ENCODE assay signal across 1 cellular context in genomic region chr20:50744143-50744792, GRCh38.
TF ChIP-seq lines count a peak whose summit lies in the region.

No MANE protein-coding gene starts in this region.

TF ChIP-seq in HEK293, 187 proteins besides CTCF, POLR2A, EP300 and RAD21 (continued from another document and continues in another):
- TF ChIP-seq ZNF148 (tag by site-specific recombination; IDR thresholded peaks at IDR 0.05; ENCODE audit: borderline replicate concordance) (no peak), PRDM4 (tag by site-specific recombination; IDR thresholded peaks at IDR 0.05) (no peak), AEBP2 (tag by site-specific recombination; IDR thresholded peaks at IDR 0.05; ENCODE audit: borderline replicate concordance) (no peak), ZNF169 (tag by site-specific recombination; IDR thresholded peaks at IDR 0.05) (no peak), REPIN1 (tag by site-specific recombination; IDR thresholded peaks at IDR 0.05; ENCODE audit: low read depth) (no peak), SCRT1 (tag by site-specific recombination; IDR thresholded peaks at IDR 0.05; ENCODE audit: borderline replicate concordance) (no peak), ZNF423 (tag by site-specific recombination; IDR thresholded peaks at IDR 0.05) (no peak), ZFP41 (tag by site-specific recombination; IDR thresholded peaks at IDR 0.05; ENCODE audit: borderline replicate concordance) (no peak), PRDM1 (tag by site-specific recombination; IDR thresholded peaks at IDR 0.05) (peak; percentile 83), ZNF623 (tag by site-specific recombination; IDR thresholded peaks at IDR 0.05) (no peak), KLF10 (tag by site-specific recombination; IDR thresholded peaks at IDR 0.05) (no peak), ZFP69B (tag by site-specific recombination; IDR thresholded peaks at IDR 0.05) (no peak), YY1 (tag by site-specific recombination; IDR thresholded peaks at IDR 0.05) (no peak), ZNF23 (tag by site-specific recombination; IDR thresholded peaks at IDR 0.05; ENCODE audit: borderline replicate concordance) (no peak), ZNF302 (tag by site-specific recombination; IDR thresholded peaks at IDR 0.05; ENCODE audit: low read depth) (no peak), ZSCAN30 (tag by site-specific recombination; IDR thresholded peaks at IDR 0.05) (0 out of 2 replicates have a peak, but pooled peaks have one; percentile 27), ZNF175 (tag by site-specific recombination; IDR thresholded peaks at IDR 0.05) (no peak), PRDM2 (tag by site-specific recombination; IDR thresholded peaks at IDR 0.05; ENCODE audit: borderline replicate concordance) (no peak), ZNF600 (tag by site-specific recombination; IDR thresholded peaks at IDR 0.05) (peak; percentile 62), FEZF1 (tag by site-specific recombination; IDR thresholded peaks at IDR 0.05) (no peak), ZFP3 (tag by site-specific recombination; IDR thresholded peaks at IDR 0.05; ENCODE audit: low read depth) (no peak), ZNF146 (tag by site-specific recombination; IDR thresholded peaks at IDR 0.05) (no peak), KLF16 (tag by site-specific recombination; IDR thresholded peaks at IDR 0.05) (0 out of 2 replicates have a peak, but pooled peaks have one; percentile 21), ZNF510 (tag by site-specific recombination; IDR thresholded peaks at IDR 0.05; ENCODE audit: insufficient replicate concordance) (no peak), ZNF776 (tag by site-specific recombination; IDR thresholded peaks at IDR 0.05; ENCODE audit: borderline replicate concordance) (no peak), IKZF3 (tag by site-specific recombination; IDR thresholded peaks at IDR 0.05) (no peak; the same call in 1 of the 2 replicates), ZNF621 (tag by site-specific recombination; IDR thresholded peaks at IDR 0.05) (no peak), ZNF335 (tag by site-specific recombination; conservative IDR thresholded peaks at IDR 0.05) (no peak), ZNF707 (tag by site-specific recombination; IDR thresholded peaks at IDR 0.05) (no peak), ZNF514 (tag by site-specific recombination; IDR thresholded peaks at IDR 0.05) (no peak), ZNF248 (tag by site-specific recombination; IDR thresholded peaks at IDR 0.05) (no peak), ZBTB21 (tag by site-specific recombination; IDR thresholded peaks at IDR 0.05) (no peak), ZNF350 (tag by site-specific recombination; IDR thresholded peaks at IDR 0.05) (no peak), TRIM28 (IDR thresholded peaks at IDR 0.05; ENCODE audit: borderline replicate concordance, low read length) (no peak), ZNF433 (tag by site-specific recombination; IDR thresholded peaks at IDR 0.05; ENCODE audit: low read depth) (no peak), ZNF837 (tag by site-specific recombination; IDR thresholded peaks at IDR 0.05) (no peak), INSM2 (tag by site-specific recombination; IDR thresholded peaks at IDR 0.05) (no peak), ZNF324 (tag by site-specific recombination; IDR thresholded peaks at IDR 0.05) (no peak), ZNF354C (tag by site-specific recombination; IDR thresholded peaks at IDR 0.05; ENCODE audit: borderline replicate concordance, low read depth) (no peak), ZNF24 (tag by site-specific recombination; IDR thresholded peaks at IDR 0.05) (no peak), OVOL3 (tag by site-specific recombination; IDR thresholded peaks at IDR 0.05) (no peak), ZSCAN23 (tag by site-specific recombination; IDR thresholded peaks at IDR 0.05) (no peak), GLIS2 (tag by site-specific recombination; IDR thresholded peaks at IDR 0.05) (peak; percentile 28), PRDM6 (tag by site-specific recombination; IDR thresholded peaks at IDR 0.05) (peak; percentile 74), PRDM10 (tag by site-specific recombination; IDR thresholded peaks at IDR 0.05) (peak; percentile 86), ZNF701 (tag by site-specific recombination; IDR thresholded peaks at IDR 0.05) (no peak), ZNF558 (tag by site-specific recombination; IDR thresholded peaks at IDR 0.05) (no peak)
